Comparison of ENCODE assay signal across 8 cellular contexts in the genomic region with DNA sequence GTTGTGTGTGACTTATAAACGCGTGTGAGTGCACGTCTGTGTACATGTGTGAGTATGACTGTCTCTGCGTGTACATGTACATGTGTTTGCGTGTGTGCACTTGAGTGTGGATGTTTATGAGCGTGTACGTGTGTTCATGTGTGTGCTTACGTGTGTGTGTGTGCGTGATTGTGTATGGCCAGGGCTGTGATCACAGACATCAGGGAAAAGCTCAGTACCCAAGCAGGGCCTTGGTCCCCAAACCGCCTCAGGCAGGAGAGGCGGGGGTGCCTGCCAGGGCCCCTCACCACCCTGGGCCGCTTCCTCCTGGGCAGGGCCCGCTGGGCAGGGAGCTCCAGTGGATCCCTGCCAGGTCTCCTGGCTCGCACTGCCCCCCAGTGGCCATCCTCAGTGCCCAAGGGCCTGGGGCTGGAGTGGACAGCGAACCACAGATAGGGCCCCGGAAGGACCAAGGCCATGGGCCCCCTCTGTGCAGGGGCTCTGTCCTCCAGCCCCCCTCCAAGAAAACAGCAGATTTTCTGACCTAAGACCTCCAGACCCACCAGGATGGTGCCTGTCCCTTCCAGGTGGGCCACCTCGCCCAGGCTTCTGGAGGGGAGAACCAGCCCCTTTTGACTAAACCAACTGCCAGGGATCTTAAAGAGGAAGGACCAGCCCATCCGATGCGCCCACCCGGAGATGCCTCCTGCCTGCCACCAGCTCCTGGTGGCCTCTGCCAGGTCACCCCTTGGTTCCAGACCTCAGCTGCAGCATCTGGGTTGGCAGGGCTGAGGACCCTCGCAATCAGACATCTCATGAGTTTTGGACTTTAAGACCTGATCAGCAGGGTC.
DNase-seq lines count a peak whose midpoint lies in the region.

No MANE protein-coding gene starts in this region.

- no peak overlapping the region for H3K27ac Mint-ChIP-seq in activated naive CD4-positive, alpha-beta T cell treated with anti-CD3 and anti-CD28 coated beads for 36 hours

- intact Hi-C loops in activated naive CD4-positive, alpha-beta T cell treated with anti-CD3 and anti-CD28 coated beads for 36 hours (cut with micrococcal nuclease) = loop anchor here (5.0 kb wide), 2 partner anchors 328 to 383 kb away; no protein-coding TSS in a partner anchor

- no peaks in the 10 kb centered on the region for H3K36me3 Mint-ChIP-seq in activated naive CD4-positive, alpha-beta T cell treated with anti-CD3 and anti-CD28 coated beads for 36 hours (ENCODE audit: low read depth)

- CTCF ChIA-PET in activated naive CD4-positive, alpha-beta T cell treated with anti-CD3 and anti-CD28 coated beads for 36 hours (lab: Charles Lee) = interaction anchor here (0.7 kb wide), 1 partner anchor 379 kb away, joined by 3 read pairs; no protein-coding TSS in a partner anchor

- no peak overlapping the region for H3K4me3 Mint-ChIP-seq in activated naive CD4-positive, alpha-beta T cell treated with anti-CD3 and anti-CD28 coated beads for 36 hours

- no peaks in the 10 kb centered on the region for H3K9me3 Mint-ChIP-seq in activated naive CD4-positive, alpha-beta T cell treated with anti-CD3 and anti-CD28 coated beads for 36 hours

- H3K27me3 Mint-ChIP-seq in activated naive CD4-positive, alpha-beta T cell treated with anti-CD3 and anti-CD28 coated beads for 36 hours (ENCODE audit: low read depth) = no peaks in the 10 kb centered on the region

- no peaks in the 10 kb centered on the region for H3K4me1 Mint-ChIP-seq in activated naive CD4-positive, alpha-beta T cell treated with anti-CD3 and anti-CD28 coated beads for 36 hours (ENCODE audit: low read depth)

- peak; percentile 52 for DNase-seq in activated naive CD4-positive, alpha-beta T cell treated with anti-CD3 and anti-CD28 coated beads for 36 hours
- no peak for DNase-seq in activated naive CD4-positive, alpha-beta T cell treated with anti-CD3 and anti-CD28 coated beads, Interleukin-2, amount 50 U/mL, for 16 hours
- peak; percentile 37 for DNase-seq in NCI-H128 (lab: John Stamatoyannopoulos, UW; ENCODE audit: unreplicated experiment)
- peak in 40 of 58 donors; percentile 4 to 64 (median 29) for DNase-seq in anterior cingulate cortex (lab: John Stamatoyannopoulos, UW)
- peak; percentile 89 for DNase-seq in iPS-NIHi7 (ENCODE audit: extremely low spot score)
- DNase-seq in stimulated activated CD4-positive, alpha-beta T cell treated with anti-CD3 and anti-CD28 coated beads, Interleukin-2, amount 100 ng/mL, for 48 hours = peak; percentile 34 to 44
- no peak for DNase-seq in NK-92 treated with Interleukin-12 subunit alpha and Interleukin-12 subunit beta, amount 100 ng/mL, for 24 hours (lab: John Stamatoyannopoulos, UW)
- no peak for DNase-seq in dedifferentiated amniotic fluid mesenchymal stem cell (ENCODE audit: extremely low spot score)

Comparison
In these comparisons a context has a peak if more than half of its experiments do, and no peak if none do; other contexts are left out.
1. DNase-seq: peak in activated naive CD4-positive, alpha-beta T cell treated with anti-CD3 and anti-CD28 coated beads for 36 hours (single experiment), NCI-H128 (single experiment), anterior cingulate cortex (40 of 58), iPS-NIHi7 (single experiment) and stimulated activated CD4-positive, alpha-beta T cell treated with anti-CD3 and anti-CD28 coated beads, Interleukin-2, amount 100 ng/mL, for 48 hours (2 of 2); none in activated naive CD4-positive, alpha-beta T cell treated with anti-CD3 and anti-CD28 coated beads, Interleukin-2, amount 50 U/mL, for 16 hours (single experiment), NK-92 treated with Interleukin-12 subunit alpha and Interleukin-12 subunit beta, amount 100 ng/mL, for 24 hours (single experiment) and dedifferentiated amniotic fluid mesenchymal stem cell (single experiment).